ENCODE assay signal across 17 cellular contexts in genomic region chr18:48575658-48576453, GRCh38. TPM values are rescaled to one million over a fixed set of nuclear protein-coding genes. Genes with fewer than 3 reads are reported as not detected.
DNase-seq lines count a peak whose midpoint lies in the region; ATAC-seq and TF ChIP-seq lines count a peak whose summit lies in the region.
"Had no signal": no experiment of that assay in that cellular context is flagged by ENCODE, and none has a peak within 500 bp of the region (broad histone marks: within the 10 kb centered on the region; RNA-seq: fewer than 3 reads in every experiment).

No MANE protein-coding gene starts in this region.

- no peak overlapping the region for H3K4me3 ChIP-seq in astrocyte of the spinal cord (ENCODE audit: low read depth, low read length)
- peak overlapping the region; percentile 21 for H3K4me3 ChIP-seq in thoracic aorta
- H3K4me3 ChIP-seq: HAP-1, left lung, suprapubic skin had no signal

- no peaks in the 10 kb centered on the region for H3K9me3 ChIP-seq in thoracic aorta
- H3K9me3 ChIP-seq: HAP-1, suprapubic skin had no signal

- peaks cover 4% of the 10 kb centered on the region for H3K27me3 Mint-ChIP-seq in activated naive CD4-positive, alpha-beta T cell treated with anti-CD3 and anti-CD28 coated beads, Interleukin-2, amount 10 ng/mL, durations not matched to agents 7 days and 5 days

- CTCF ChIA-PET in activated naive CD4-positive, alpha-beta T cell treated with anti-CD3 and anti-CD28 coated beads, Interleukin-2, amount 10 ng/mL, durations not matched to agents 7 days and 5 days (lab: Charles Lee) = no interaction called here

- peaks cover 26 to 59% of the 10 kb centered on the region in 2 donors for H3K4me1 ChIP-seq in thoracic aorta (ENCODE audit: control insufficient read depth in 1 of 2, low read depth in 2 of 2)
- H3K4me1 ChIP-seq: HAP-1, left lung had no signal

- H3K36me3 Mint-ChIP-seq in activated naive CD4-positive, alpha-beta T cell treated with anti-CD3 and anti-CD28 coated beads, Interleukin-2, amount 10 ng/mL, durations not matched to agents 7 days and 5 days = no peaks in the 10 kb centered on the region

- DNase-seq in astrocyte of the spinal cord (ENCODE audit: low read depth, low spot score) = peak; percentile 90
- peak in 44 of 51 donors; percentile 34 to 94 (median 70) for DNase-seq in hypothalamus (lab: John Stamatoyannopoulos, UW)
- peak; percentile 67 for DNase-seq in occipital lobe (lab: John Stamatoyannopoulos, UW)
- DNase-seq in thoracic aorta (ENCODE audit: low spot score) = no peak
- DNase-seq in activated naive CD4-positive, alpha-beta T cell treated with anti-CD3 and anti-CD28 coated beads, Interleukin-2, amount 10 ng/mL, durations not matched to agents 7 days and 5 days = no peak
- no peak for DNase-seq in NCI-H82 treated with DMSO at 0.1 percent for 48 hours (lab: John Stamatoyannopoulos, UW; ENCODE audit: unreplicated experiment)
- DNase-seq: AML-193, left lung, NCI-H1417 treated with DMSO at 0.1 percent for 48 hours, NCI-H2227 treated with DMSO at 0.1 percent for 48 hours, T-helper 1 cell had no signal

- no peaks in the 10 kb centered on the region for H3K9me3 Mint-ChIP-seq in activated naive CD4-positive, alpha-beta T cell treated with anti-CD3 and anti-CD28 coated beads, Interleukin-2, amount 10 ng/mL, durations not matched to agents 7 days and 5 days
- H3K9me3 Mint-ChIP-seq: activated T-helper 2 cell treated with anti-CD3 and anti-CD28 coated beads, Interferon-gamma antibody, Interleukin-2, Interleukin-4, amounts not matched to agents 10 μg/mL and 5 μg/mL and 100 μg/mL, durations not matched to agents 14 hours and 24 hours and 36 hours had no signal

- in situ Hi-C loops in astrocyte of the spinal cord (cut with HindIII; ENCODE audit: low sequenced_read_pairs) = no loop called here

- H3K36me3 ChIP-seq in thoracic aorta = no peaks in the 10 kb centered on the region
- H3K36me3 ChIP-seq: HAP-1, suprapubic skin had no signal

- no peaks in the 10 kb centered on the region for H3K27me3 ChIP-seq in thoracic aorta (replicated peaks; ENCODE audit: insufficient read depth)
- H3K27me3 ChIP-seq: left lung, suprapubic skin had no signal

- no peak for ATAC-seq in thoracic aorta (ENCODE audit: insufficient number of reproducible peaks, low FRiP score, low read depth)
- ATAC-seq in GM18867 (IDR thresholded peaks at IDR 0.05; ENCODE audit: unreplicated experiment) = no peak
- no peak for ATAC-seq in GM18907 (IDR thresholded peaks at IDR 0.05; ENCODE audit: unreplicated experiment)
- ATAC-seq: left lung had no signal

- no peaks in the 10 kb centered on the region for H3K4me1 Mint-ChIP-seq in activated naive CD4-positive, alpha-beta T cell treated with anti-CD3 and anti-CD28 coated beads, Interleukin-2, amount 10 ng/mL, durations not matched to agents 7 days and 5 days

- peak overlapping the region; percentile 36 to 39 for H3K27ac ChIP-seq in thoracic aorta
- H3K27ac ChIP-seq: left lung, suprapubic skin, VCaP had no signal

- no peak overlapping the region for H3K27ac Mint-ChIP-seq in activated naive CD4-positive, alpha-beta T cell treated with anti-CD3 and anti-CD28 coated beads, Interleukin-2, amount 10 ng/mL, durations not matched to agents 7 days and 5 days
- H3K27ac Mint-ChIP-seq: activated T-helper 2 cell treated with anti-CD3 and anti-CD28 coated beads, Interferon-gamma antibody, Interleukin-2, Interleukin-4, amounts not matched to agents 10 μg/mL and 5 μg/mL and 100 μg/mL, durations not matched to agents 14 hours and 24 hours and 36 hours had no signal

- H3K4me3 Mint-ChIP-seq in activated naive CD4-positive, alpha-beta T cell treated with anti-CD3 and anti-CD28 coated beads, Interleukin-2, amount 10 ng/mL, durations not matched to agents 7 days and 5 days = no peak overlapping the region

- TF ChIP-seq CTCF in astrocyte of the spinal cord (IDR thresholded peaks at IDR 0.05; ENCODE audit: low read depth, low read length) = no peak
- TF ChIP-seq CTCF in thoracic aorta (IDR thresholded peaks at IDR 0.05) = no peak

RNA-seq across cellular contexts. Expression of gene CTIF, which starts 37.0 kb away (rescaled TPM):
- total RNA-seq in occipital lobe (55.1 TPM), thoracic aorta (100 to 1,000 TPM in 1 of 2 donors, 10 to 100 TPM in 1; 63.3 to 125 TPM)

Comparison
In these comparisons a context has a peak if more than half of its experiments do, and no peak if none do; other contexts are left out.
1. DNase-seq: peak in astrocyte of the spinal cord (single experiment), hypothalamus (44 of 51) and occipital lobe (single experiment); none in thoracic aorta (single experiment), activated naive CD4-positive, alpha-beta T cell treated with anti-CD3 and anti-CD28 coated beads, Interleukin-2, amount 10 ng/mL, durations not matched to agents 7 days and 5 days (single experiment) and NCI-H82 treated with DMSO at 0.1 percent for 48 hours (single experiment).